7 cellular contexts compared by ENCODE assay signal in genomic region chr20:5118220-5119142, GRCh38. TPM values are rescaled to one million over a fixed set of nuclear protein-coding genes. Genes with fewer than 3 reads are reported as not detected.
DNase-seq lines count a peak whose midpoint lies in the region; ATAC-seq, FAIRE-seq and TF ChIP-seq lines count a peak whose summit lies in the region.

No MANE protein-coding gene starts in this region.

- H3K4me1 ChIP-seq in HAP-1 (peaks cover 12% of the 10 kb centered on the region), small intestine (ENCODE audit: control insufficient read depth in 2 of 2, insufficient read depth in 1 of 2, low read depth in 1 of 2, low read length in 1 of 2) (peaks cover 3% of the 10 kb centered on the region in 2 donors)

- in situ Hi-C loops in HAP-1 (cut with MboI; ENCODE audit: low sequenced_read_pairs) = no loop called here

- H3K4me2 ChIP-seq in SU-DHL-6 (ENCODE audit: low read depth, low read length, poor library complexity, severe bottlenecking) = peak overlapping the region; percentile 80

- H3F3A ChIP-seq in SU-DHL-6 (ENCODE audit: insufficient read depth) = peaks cover 70% of the 10 kb centered on the region

- 1 to 5% (median 2%) methylated on average over 23 of the region's 23 CpGs for WGBS in small intestine, 3 donors

- peaks cover 53% of the 10 kb centered on the region for H3K36me3 ChIP-seq in HAP-1 (replicated peaks)
- H3K36me3 ChIP-seq in SU-DHL-6 (ENCODE audit: low read length) = peaks cover 50% of the 10 kb centered on the region
- H3K36me3 ChIP-seq in small intestine (ENCODE audit: control insufficient read depth in 2 of 2, insufficient read depth in 2 of 2, low read length in 2 of 2) = peaks cover 4 to 5% of the 10 kb centered on the region in 2 donors

- ATAC-seq in GM21526 (IDR thresholded peaks at IDR 0.05; ENCODE audit: low FRiP score, unreplicated experiment) = no peak

- H3K27ac ChIP-seq in SU-DHL-6 (ENCODE audit: low read depth, low read length) = peak overlapping the region; percentile 92
- H3K27ac ChIP-seq in small intestine (ENCODE audit: low read depth in 1 of 2, low read length in 1 of 2) = peak overlapping the region in 1 of 2 donors; percentile 19

- H3K4me3 ChIP-seq in HAP-1 (peak overlapping the region; percentile 88), SU-DHL-6 (ENCODE audit: insufficient read depth, low read length, poor library complexity, severe bottlenecking) (peak overlapping the region; percentile 95), foreskin fibroblast (ENCODE audit: low read depth in 1 of 2, low read length in 2 of 2) (peak overlapping the region; percentile 87 to 88), small intestine (ENCODE audit: low read depth in 1 of 2, low read length in 2 of 2) (peak overlapping the region; percentile 20 to 64)

- peak overlapping the region; percentile 98 for H3K9ac ChIP-seq in SU-DHL-6 (ENCODE audit: low read length)

- H3K9me2 ChIP-seq in SU-DHL-6 (replicated peaks; ENCODE audit: insufficient read depth, low read length) = no peaks in the 10 kb centered on the region

- no peak for DNase-seq in HAP-1 (ENCODE audit: low spot score in 2 of 2)
- DNase-seq in foreskin fibroblast = no peak
- DNase-seq in small intestine = no peak
- no peak for DNase-seq in RKO (ENCODE audit: low spot score)
- no peak for DNase-seq in NCI-H1694 treated with DMSO at 0.1 percent for 48 hours (lab: John Stamatoyannopoulos, UW)

- H3K9me3 ChIP-seq in HAP-1 = no peaks in the 10 kb centered on the region
- no peaks in the 10 kb centered on the region for H3K9me3 ChIP-seq in SU-DHL-6 (ENCODE audit: insufficient read depth, low read length)
- no peaks in the 10 kb centered on the region for H3K9me3 ChIP-seq in small intestine (ENCODE audit: control insufficient read depth, low read depth)

- TF ChIP-seq CTCF in SU-DHL-6 (IDR thresholded peaks at IDR 0.05; ENCODE audit: insufficient read depth, low read length, poor library complexity, severe bottlenecking) (no peak), foreskin fibroblast (IDR thresholded peaks at IDR 0.05; ENCODE audit: low read depth, low read length) (no peak)

- no peak for FAIRE-seq in small intestine (lab: Jason Lieb, UNC)

- H2AFZ ChIP-seq in SU-DHL-6 (ENCODE audit: low read depth, low read length, severe bottlenecking) = no peak overlapping the region

- H3K27me3 ChIP-seq in HAP-1 (ENCODE audit: low read depth) (no peaks in the 10 kb centered on the region), SU-DHL-6 (ENCODE audit: low read length) (no peaks in the 10 kb centered on the region), small intestine (ENCODE audit: control insufficient read depth in 2 of 2, insufficient read depth in 2 of 2, low read length in 2 of 2) (no peaks in the 10 kb centered on the region)

- H4K20me1 ChIP-seq in SU-DHL-6 (ENCODE audit: low read depth, low read length) = peaks cover 19% of the 10 kb centered on the region

- peaks cover 39% of the 10 kb centered on the region for H3K79me2 ChIP-seq in SU-DHL-6 (ENCODE audit: insufficient read depth, low read length)

RNA-seq across cellular contexts. Expression of gene PCNA, which starts 1.3 kb away (rescaled TPM):
- 100 to 1,000 TPM in 1 of 3 donors, 10 to 100 TPM in 2; 57.6 to 144 (median 77.8) TPM for polyA plus RNA-seq in small intestine

RNA-seq across cellular contexts. Expression of gene TMEM230, which starts 5.6 kb away (rescaled TPM):
- 10 to 100 TPM; 82.3 to 85.1 (median 83.2) TPM for polyA plus RNA-seq in small intestine

RNA-seq across cellular contexts. Expression of gene CDS2, which starts 8.3 kb away (rescaled TPM):
- polyA plus RNA-seq in small intestine = 10 to 100 TPM in 1 of 3 donors, 1 to 10 TPM in 2; 2.9 to 13.1 (median 5.1) TPM

Comparison
In these comparisons a context has a peak if more than half of its experiments do, and no peak if none do; other contexts are left out.
1. H3K4me3 ChIP-seq: peak in every context shown above with its lines; median percentile 95 in SU-DHL-6; 88 in HAP-1; 88 in foreskin fibroblast; 42 in small intestine.